Comparison of ENCODE assay signal across 1 cellular context in the genomic region with DNA sequence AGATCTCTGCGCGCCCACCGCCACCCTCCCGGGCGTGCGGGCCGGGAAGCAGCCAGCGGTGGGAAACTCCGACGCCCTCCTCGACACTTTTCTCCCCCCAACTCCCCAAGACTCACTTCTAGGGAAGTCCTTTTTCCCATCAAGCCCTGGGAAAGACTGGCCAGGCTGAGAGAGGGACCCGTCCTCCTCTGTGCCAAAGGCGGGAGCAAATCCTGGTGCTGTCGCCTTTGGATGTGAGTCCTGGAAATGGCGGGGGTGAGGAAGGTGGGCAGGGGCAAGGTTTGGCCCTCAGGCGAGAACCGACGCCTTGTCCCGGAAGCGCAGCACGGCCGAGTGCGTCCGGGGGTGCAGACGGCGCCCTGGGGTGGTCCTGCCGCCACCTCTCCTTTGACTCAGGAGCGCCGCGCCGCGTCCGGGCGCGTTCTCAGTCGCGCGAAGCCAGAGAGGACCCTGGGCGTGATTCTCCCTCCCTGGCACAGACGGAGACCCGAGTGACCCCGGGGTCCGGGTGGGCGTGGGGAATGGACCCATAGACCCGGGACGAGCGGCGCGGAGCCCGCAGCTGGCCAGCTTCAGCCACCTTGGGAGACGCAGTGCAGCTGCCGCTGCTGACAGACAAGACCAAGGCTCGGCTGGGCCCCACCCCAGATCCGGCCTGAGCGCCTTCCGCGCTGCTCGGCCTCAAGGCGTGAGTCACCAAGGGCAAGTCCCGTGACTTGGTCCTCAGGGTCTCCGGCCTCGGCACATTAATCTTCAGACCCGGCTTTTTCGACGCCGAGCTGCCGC.
TF ChIP-seq lines count a peak whose summit lies in the region.

No MANE protein-coding gene starts in this region.

TF ChIP-seq in HepG2, 621 proteins besides CTCF, POLR2A, EP300 and RAD21 (continued from another document and continues in another):
- TF ChIP-seq, protein P1, sequence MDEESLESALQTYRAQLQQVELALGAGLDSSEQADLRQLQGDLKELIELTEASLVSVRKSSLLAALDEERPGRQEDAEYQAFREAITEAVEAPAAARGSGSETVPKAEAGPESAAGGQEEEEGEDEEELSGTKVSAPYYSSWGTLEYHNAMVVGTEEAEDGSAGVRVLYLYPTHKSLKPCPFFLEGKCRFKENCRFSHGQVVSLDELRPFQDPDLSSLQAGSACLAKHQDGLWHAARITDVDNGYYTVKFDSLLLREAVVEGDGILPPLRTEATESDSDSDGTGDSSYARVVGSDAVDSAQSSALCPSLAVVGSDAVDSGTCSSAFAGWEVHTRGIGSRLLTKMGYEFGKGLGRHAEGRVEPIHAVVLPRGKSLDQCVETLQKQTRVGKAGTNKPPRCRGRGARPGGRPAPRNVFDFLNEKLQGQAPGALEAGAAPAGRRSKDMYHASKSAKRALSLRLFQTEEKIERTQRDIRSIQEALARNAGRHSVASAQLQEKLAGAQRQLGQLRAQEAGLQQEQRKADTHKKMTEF (CRISPR knock-in tag; IDR thresholded peaks at IDR 0.05) = peak; percentile 57
- TF ChIP-seq CBFB (CRISPR knock-in tag; IDR thresholded peaks at IDR 0.05) (peak; percentile 57; the same call in 1 of the 2 replicates), NCOA5 (CRISPR knock-in tag; IDR thresholded peaks at IDR 0.05) (peak; percentile 70; the same call in 1 of the 2 replicates), ZMAT3 (CRISPR knock-in tag; conservative IDR thresholded peaks at IDR 0.05) (no peak), ZNF710 (CRISPR knock-in tag; IDR thresholded peaks at IDR 0.05; ENCODE audit: borderline replicate concordance) (peak; percentile 67), ZNF460 (CRISPR knock-in tag; IDR thresholded peaks at IDR 0.05; ENCODE audit: borderline replicate concordance) (no peak; the same call in 1 of the 2 replicates), AHDC1 (CRISPR knock-in tag; IDR thresholded peaks at IDR 0.05; ENCODE audit: borderline replicate concordance) (peak; percentile 67; the same call in 1 of the 2 replicates), ZNF552 (CRISPR knock-in tag; IDR thresholded peaks at IDR 0.05; ENCODE audit: borderline replicate concordance) (no peak), GTF3A (CRISPR knock-in tag; conservative IDR thresholded peaks at IDR 0.05) (0 out of 2 replicates have a peak, but pooled peaks have one; percentile 64), ZNF224 (CRISPR knock-in tag; IDR thresholded peaks at IDR 0.05) (peak; percentile 90; the same call in 1 of the 2 replicates), STAG1 (CRISPR knock-in tag; IDR thresholded peaks at IDR 0.05) (peak; percentile 77), RERE (CRISPR knock-in tag; IDR thresholded peaks at IDR 0.05; ENCODE audit: low read depth) (0 out of 2 replicates have a peak, but pooled peaks have one; percentile 14), DNMT3B (CRISPR knock-in tag; conservative IDR thresholded peaks at IDR 0.05) (no peak), ZNF44 (CRISPR knock-in tag; IDR thresholded peaks at IDR 0.05) (0 out of 2 replicates have a peak, but pooled peaks have one; percentile 10), SAFB2 (CRISPR knock-in tag; IDR thresholded peaks at IDR 0.05; ENCODE audit: borderline replicate concordance, low read depth) (0 out of 2 replicates have a peak, but pooled peaks have one; percentile 80), AKAP8 (CRISPR knock-in tag; IDR thresholded peaks at IDR 0.05) (peak; percentile 92; the same call in 1 of the 2 replicates), ZNF891 (CRISPR knock-in tag; IDR thresholded peaks at IDR 0.05) (peak; percentile 70; the same call in 1 of the 2 replicates), RFX1 (IDR thresholded peaks at IDR 0.05) (no peak), ZNF512B (CRISPR knock-in tag; IDR thresholded peaks at IDR 0.05; ENCODE audit: borderline replicate concordance) (0 out of 2 replicates have a peak, but pooled peaks have one; percentile 37), NFRKB (IDR thresholded peaks at IDR 0.05) (no peak), GABPA (IDR thresholded peaks at IDR 0.05; ENCODE audit: low read depth, low read length) (no peak), GABPA (CRISPR knock-in tag; IDR thresholded peaks at IDR 0.05; ENCODE audit: low read depth) (no peak; the same call in 1 of the 2 replicates), HHEX (CRISPR knock-in tag; IDR thresholded peaks at IDR 0.05) (0 out of 2 replicates have a peak, but pooled peaks have one; percentile 29), ZNF232 (CRISPR knock-in tag; IDR thresholded peaks at IDR 0.05; ENCODE audit: borderline replicate concordance) (0 out of 2 replicates have a peak, but pooled peaks have one; percentile 14), ZNF737 (CRISPR knock-in tag; IDR thresholded peaks at IDR 0.05; ENCODE audit: borderline replicate concordance) (no peak), ZNF7 (CRISPR knock-in tag; IDR thresholded peaks at IDR 0.05) (no peak), ZNF713 (CRISPR knock-in tag; IDR thresholded peaks at IDR 0.05) (peak; percentile 11)
- TF ChIP-seq, protein P2, sequence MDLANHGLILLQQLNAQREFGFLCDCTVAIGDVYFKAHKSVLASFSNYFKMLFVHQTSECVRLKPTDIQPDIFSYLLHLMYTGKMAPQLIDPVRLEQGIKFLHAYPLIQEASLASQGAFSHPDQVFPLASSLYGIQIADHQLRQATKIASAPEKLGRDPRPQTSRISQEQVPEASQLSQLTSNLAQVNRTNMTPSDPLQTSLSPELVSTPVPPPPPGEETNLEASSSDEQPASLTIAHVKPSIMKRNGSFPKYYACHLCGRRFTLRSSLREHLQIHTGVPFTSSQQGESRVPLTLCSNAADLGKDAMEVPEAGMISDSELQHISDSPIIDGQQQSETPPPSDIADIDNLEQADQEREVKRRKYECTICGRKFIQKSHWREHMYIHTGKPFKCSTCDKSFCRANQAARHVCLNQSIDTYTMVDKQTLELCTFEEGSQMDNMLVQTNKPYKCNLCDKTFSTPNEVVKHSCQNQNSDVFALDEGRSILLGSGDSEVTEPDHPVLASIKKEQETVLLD (CRISPR knock-in tag; IDR thresholded peaks at IDR 0.05; ENCODE audit: low read depth) = no peak
- TF ChIP-seq, protein P3, sequence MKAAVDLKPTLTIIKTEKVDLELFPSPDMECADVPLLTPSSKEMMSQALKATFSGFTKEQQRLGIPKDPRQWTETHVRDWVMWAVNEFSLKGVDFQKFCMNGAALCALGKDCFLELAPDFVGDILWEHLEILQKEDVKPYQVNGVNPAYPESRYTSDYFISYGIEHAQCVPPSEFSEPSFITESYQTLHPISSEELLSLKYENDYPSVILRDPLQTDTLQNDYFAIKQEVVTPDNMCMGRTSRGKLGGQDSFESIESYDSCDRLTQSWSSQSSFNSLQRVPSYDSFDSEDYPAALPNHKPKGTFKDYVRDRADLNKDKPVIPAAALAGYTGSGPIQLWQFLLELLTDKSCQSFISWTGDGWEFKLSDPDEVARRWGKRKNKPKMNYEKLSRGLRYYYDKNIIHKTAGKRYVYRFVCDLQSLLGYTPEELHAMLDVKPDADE (CRISPR knock-in tag; IDR thresholded peaks at IDR 0.05) = no peak; the same call in 1 of the 2 replicates
- TF ChIP-seq, protein P4, sequence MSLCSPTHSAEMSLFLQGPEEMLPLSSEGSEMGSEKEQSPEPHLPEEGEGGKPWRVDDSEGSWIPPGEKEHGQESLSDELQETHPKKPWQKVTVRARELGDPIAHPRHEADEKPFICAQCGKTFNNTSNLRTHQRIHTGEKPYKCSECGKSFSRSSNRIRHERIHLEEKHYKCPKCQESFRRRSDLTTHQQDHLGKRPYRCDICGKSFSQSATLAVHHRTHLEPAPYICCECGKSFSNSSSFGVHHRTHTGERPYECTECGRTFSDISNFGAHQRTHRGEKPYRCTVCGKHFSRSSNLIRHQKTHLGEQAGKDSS (CRISPR knock-in tag; IDR thresholded peaks at IDR 0.05; ENCODE audit: borderline replicate concordance, low read depth) = peak; percentile 76; the same call in 1 of the 2 replicates
